Comparison of ENCODE assay signal across 1 cellular context in the genomic region with DNA sequence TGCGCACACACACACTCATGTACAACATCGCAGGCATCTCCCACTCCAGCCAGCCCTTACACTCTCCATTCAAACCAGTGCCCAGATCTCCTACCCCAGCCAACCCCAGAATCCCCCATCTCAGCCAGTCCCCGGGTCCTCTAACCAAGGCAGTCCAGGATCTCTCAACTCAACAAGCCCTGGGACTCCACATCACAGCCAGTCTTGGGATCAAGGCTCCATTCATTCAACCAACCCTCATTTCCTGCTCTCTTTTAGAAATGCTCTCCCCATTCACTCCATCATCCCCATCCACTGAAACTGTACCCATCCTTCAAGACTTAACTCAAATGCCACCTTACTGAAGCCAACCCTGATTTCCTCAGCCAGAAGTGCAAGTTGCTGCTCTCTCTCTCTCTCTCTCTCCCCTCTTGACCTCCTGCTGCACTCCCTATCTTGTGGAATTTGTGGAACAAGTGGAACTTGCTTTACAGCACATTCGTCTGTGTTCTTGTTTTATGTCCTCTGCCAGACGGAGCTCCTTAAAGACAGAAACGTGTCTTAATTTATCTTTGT.
TF ChIP-seq lines count a peak whose summit lies in the region.

No MANE protein-coding gene starts in this region.

TF ChIP-seq in HEK293, 187 proteins besides CTCF, POLR2A, EP300 and RAD21 (continued from another document):
- TF ChIP-seq ZNF596 (tag by site-specific recombination; IDR thresholded peaks at IDR 0.05) (no peak), ZNF621 (tag by site-specific recombination; IDR thresholded peaks at IDR 0.05) (no peak), ZXDB (tag by site-specific recombination; IDR thresholded peaks at IDR 0.05) (no peak), ZNF600 (tag by site-specific recombination; IDR thresholded peaks at IDR 0.05) (0 out of 2 replicates have a peak, but pooled peaks have one; percentile 29), ZNF335 (tag by site-specific recombination; conservative IDR thresholded peaks at IDR 0.05) (peak; percentile 80), ZNF530 (tag by site-specific recombination; IDR thresholded peaks at IDR 0.05; ENCODE audit: low read depth) (no peak), ZNF623 (tag by site-specific recombination; IDR thresholded peaks at IDR 0.05) (no peak), HOXD13 (CRISPR knock-in tag; IDR thresholded peaks at IDR 0.05; ENCODE audit: borderline replicate concordance) (no peak), ZNF561 (tag by site-specific recombination; IDR thresholded peaks at IDR 0.05; ENCODE audit: borderline replicate concordance) (no peak), ZFP37 (tag by site-specific recombination; IDR thresholded peaks at IDR 0.05) (0 out of 2 replicates have a peak, but pooled peaks have one; percentile 43), ZBTB21 (tag by site-specific recombination; IDR thresholded peaks at IDR 0.05) (no peak), ZNF24 (tag by site-specific recombination; IDR thresholded peaks at IDR 0.05) (no peak), ZNF214 (tag by site-specific recombination; IDR thresholded peaks at IDR 0.05; ENCODE audit: borderline replicate concordance) (no peak), ZNF560 (tag by site-specific recombination; IDR thresholded peaks at IDR 0.05; ENCODE audit: borderline replicate concordance) (no peak), ZNF514 (tag by site-specific recombination; IDR thresholded peaks at IDR 0.05) (no peak), ZNF274 (IDR thresholded peaks at IDR 0.05; ENCODE audit: low read length) (no peak), ZNF274 (tag by site-specific recombination; IDR thresholded peaks at IDR 0.05; ENCODE audit: borderline replicate concordance) (no peak), REPIN1 (tag by site-specific recombination; IDR thresholded peaks at IDR 0.05; ENCODE audit: low read depth) (no peak), ZNF23 (tag by site-specific recombination; IDR thresholded peaks at IDR 0.05; ENCODE audit: borderline replicate concordance) (no peak), ZNF747 (tag by site-specific recombination; IDR thresholded peaks at IDR 0.05) (no peak), ZFHX2 (tag by site-specific recombination; conservative IDR thresholded peaks at IDR 0.05) (no peak), SCRT1 (tag by site-specific recombination; IDR thresholded peaks at IDR 0.05; ENCODE audit: borderline replicate concordance) (no peak), ZBTB17 (tag by site-specific recombination; IDR thresholded peaks at IDR 0.05) (peak; percentile 57), ZNF324 (tag by site-specific recombination; IDR thresholded peaks at IDR 0.05) (no peak), ZSCAN16 (tag by site-specific recombination; IDR thresholded peaks at IDR 0.05) (no peak), ZNF48 (tag by site-specific recombination; IDR thresholded peaks at IDR 0.05) (no peak), MEIS1 (CRISPR knock-in tag; IDR thresholded peaks at IDR 0.05; ENCODE audit: borderline replicate concordance) (no peak), ZNF629 (tag by site-specific recombination; IDR thresholded peaks at IDR 0.05) (no peak), ZNF366 (tag by site-specific recombination; conservative IDR thresholded peaks at IDR 0.05) (0 out of 2 replicates have a peak, but pooled peaks have one; percentile 50), ZNF341 (tag by site-specific recombination; IDR thresholded peaks at IDR 0.05; ENCODE audit: low read depth) (no peak), ZNF223 (tag by site-specific recombination; IDR thresholded peaks at IDR 0.05) (no peak), ZNF677 (tag by site-specific recombination; IDR thresholded peaks at IDR 0.05) (no peak), ZNF707 (tag by site-specific recombination; IDR thresholded peaks at IDR 0.05) (no peak), ZSCAN30 (tag by site-specific recombination; IDR thresholded peaks at IDR 0.05) (no peak)
- TF ChIP-seq, protein P1, sequence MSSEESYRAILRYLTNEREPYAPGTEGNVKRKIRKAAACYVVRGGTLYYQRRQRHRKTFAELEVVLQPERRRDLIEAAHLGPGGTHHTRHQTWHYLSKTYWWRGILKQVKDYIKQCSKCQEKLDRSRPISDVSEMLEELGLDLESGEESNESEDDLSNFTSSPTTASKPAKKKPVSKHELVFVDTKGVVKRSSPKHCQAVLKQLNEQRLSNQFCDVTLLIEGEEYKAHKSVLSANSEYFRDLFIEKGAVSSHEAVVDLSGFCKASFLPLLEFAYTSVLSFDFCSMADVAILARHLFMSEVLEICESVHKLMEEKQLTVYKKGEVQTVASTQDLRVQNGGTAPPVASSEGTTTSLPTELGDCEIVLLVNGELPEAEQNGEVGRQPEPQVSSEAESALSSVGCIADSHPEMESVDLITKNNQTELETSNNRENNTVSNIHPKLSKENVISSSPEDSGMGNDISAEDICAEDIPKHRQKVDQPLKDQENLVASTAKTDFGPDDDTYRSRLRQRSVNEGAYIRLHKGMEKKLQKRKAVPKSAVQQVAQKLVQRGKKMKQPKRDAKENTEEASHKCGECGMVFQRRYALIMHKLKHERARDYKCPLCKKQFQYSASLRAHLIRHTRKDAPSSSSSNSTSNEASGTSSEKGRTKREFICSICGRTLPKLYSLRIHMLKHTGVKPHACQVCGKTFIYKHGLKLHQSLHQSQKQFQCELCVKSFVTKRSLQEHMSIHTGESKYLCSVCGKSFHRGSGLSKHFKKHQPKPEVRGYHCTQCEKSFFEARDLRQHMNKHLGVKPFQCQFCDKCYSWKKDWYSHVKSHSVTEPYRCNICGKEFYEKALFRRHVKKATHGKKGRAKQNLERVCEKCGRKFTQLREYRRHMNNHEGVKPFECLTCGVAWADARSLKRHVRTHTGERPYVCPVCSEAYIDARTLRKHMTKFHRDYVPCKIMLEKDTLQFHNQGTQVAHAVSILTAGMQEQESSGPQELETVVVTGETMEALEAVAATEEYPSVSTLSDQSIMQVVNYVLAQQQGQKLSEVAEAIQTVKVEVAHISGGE (tag by site-specific recombination; conservative IDR thresholded peaks at IDR 0.05; ENCODE audit: low read depth) = no peak
- TF ChIP-seq, protein P2, sequence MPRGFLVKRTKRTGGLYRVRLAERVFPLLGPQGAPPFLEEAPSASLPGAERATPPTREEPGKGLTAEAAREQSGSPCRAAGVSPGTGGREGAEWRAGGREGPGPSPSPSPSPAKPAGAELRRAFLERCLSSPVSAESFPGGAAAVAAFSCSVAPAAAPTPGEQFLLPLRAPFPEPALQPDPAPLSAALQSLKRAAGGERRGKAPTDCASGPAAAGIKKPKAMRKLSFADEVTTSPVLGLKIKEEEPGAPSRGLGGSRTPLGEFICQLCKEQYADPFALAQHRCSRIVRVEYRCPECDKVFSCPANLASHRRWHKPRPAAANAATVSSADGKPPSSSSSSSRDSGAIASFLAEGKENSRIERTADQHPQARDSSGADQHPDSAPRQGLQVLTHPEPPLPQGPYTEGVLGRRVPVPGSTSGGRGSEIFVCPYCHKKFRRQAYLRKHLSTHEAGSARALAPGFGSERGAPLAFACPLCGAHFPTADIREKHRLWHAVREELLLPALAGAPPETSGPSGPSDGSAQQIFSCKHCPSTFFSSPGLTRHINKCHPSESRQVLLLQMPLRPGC (tag by site-specific recombination; IDR thresholded peaks at IDR 0.05) = no peak
- TF ChIP-seq, protein P3, sequence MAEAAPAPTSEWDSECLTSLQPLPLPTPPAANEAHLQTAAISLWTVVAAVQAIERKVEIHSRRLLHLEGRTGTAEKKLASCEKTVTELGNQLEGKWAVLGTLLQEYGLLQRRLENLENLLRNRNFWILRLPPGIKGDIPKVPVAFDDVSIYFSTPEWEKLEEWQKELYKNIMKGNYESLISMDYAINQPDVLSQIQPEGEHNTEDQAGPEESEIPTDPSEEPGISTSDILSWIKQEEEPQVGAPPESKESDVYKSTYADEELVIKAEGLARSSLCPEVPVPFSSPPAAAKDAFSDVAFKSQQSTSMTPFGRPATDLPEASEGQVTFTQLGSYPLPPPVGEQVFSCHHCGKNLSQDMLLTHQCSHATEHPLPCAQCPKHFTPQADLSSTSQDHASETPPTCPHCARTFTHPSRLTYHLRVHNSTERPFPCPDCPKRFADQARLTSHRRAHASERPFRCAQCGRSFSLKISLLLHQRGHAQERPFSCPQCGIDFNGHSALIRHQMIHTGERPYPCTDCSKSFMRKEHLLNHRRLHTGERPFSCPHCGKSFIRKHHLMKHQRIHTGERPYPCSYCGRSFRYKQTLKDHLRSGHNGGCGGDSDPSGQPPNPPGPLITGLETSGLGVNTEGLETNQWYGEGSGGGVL (tag by site-specific recombination; IDR thresholded peaks at IDR 0.05) = 0 out of 2 replicates have a peak, but pooled peaks have one; percentile 25
- TF ChIP-seq, protein P4, sequence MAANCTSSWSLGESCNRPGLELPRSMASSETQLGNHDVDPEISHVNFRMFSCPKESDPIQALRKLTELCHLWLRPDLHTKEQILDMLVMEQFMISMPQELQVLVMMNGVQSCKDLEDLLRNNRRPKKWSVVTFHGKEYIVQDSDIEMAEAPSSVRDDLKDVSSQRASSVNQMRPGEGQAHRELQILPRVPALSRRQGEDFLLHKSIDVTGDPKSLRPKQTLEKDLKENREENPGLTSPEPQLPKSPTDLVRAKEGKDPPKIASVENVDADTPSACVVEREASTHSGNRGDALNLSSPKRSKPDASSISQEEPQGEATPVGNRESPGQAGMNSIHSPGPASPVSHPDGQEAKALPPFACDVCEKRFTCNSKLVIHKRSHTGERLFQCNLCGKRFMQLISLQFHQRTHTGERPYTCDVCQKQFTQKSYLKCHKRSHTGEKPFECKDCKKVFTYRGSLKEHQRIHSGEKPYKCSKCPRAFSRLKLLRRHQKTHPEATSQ (tag by site-specific recombination; IDR thresholded peaks at IDR 0.05) = no peak
- TF ChIP-seq, protein P5, sequence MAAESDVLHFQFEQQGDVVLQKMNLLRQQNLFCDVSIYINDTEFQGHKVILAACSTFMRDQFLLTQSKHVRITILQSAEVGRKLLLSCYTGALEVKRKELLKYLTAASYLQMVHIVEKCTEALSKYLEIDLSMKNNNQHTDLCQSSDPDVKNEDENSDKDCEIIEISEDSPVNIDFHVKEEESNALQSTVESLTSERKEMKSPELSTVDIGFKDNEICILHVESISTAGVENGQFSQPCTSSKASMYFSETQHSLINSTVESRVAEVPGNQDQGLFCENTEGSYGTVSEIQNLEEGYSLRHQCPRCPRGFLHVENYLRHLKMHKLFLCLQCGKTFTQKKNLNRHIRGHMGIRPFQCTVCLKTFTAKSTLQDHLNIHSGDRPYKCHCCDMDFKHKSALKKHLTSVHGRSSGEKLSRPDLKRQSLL (tag by site-specific recombination; IDR thresholded peaks at IDR 0.05) = no peak
